18 cellular contexts compared by ENCODE assay signal in the genomic region with DNA sequence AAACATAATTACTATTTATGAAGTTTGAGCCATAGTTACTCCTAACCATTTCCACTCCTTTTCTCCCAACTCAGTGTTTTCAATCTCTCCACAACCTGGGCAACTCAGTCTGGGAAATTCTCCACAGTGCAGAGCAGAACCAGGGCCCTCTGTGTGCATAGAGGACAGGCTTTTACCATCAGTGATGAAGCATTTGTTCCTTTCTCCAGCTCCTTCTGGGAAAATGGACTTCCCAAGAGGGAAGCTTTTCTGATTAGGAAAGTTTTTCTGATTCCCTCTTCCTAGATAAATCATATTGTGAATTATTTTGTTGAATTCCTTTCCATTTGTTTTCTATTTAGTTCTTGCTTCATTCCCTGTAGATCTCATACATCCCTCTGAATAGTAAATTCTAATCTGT.
"Had no signal": no experiment of that assay in that cellular context is flagged by ENCODE, and none has a peak within 500 bp of the region (broad histone marks: within the 10 kb centered on the region; RNA-seq: fewer than 3 reads in every experiment).

No MANE protein-coding gene starts in this region.

- H3K36me3 ChIP-seq: gastrocnemius medialis, tibial nerve, vagina had no signal

- H3K9me3 Mint-ChIP-seq: activated B cell treated with CpG ODN at 0.5 μM for 24 hours; stimulated activated memory B cell treated with anti-CD40 and anti-IgM and Interleukin-4, amounts not matched to agents 10 μg/mL and 1 μg/mL and 100 μg/mL, for 72 hours had no signal

- H3K4me3 ChIP-seq: gastrocnemius medialis, mucosa of descending colon, tibial nerve, vagina had no signal

- H3K36me3 Mint-ChIP-seq: activated naive CD8-positive, alpha-beta T cell treated with anti-CD3 and anti-CD28 coated beads for 36 hours; naive thymus-derived CD8-positive, alpha-beta T cell; stimulated activated memory B cell treated with anti-CD40 and anti-IgM and Interleukin-4, amounts not matched to agents 10 μg/mL and 1 μg/mL and 100 μg/mL, for 72 hours had no signal

- H3K27ac Mint-ChIP-seq: activated B cell treated with CpG ODN at 0.5 μM for 24 hours; activated CD8-positive, alpha-beta T cell treated with anti-CD3 and anti-CD28 coated beads for 36 hours; activated naive CD8-positive, alpha-beta T cell treated with anti-CD3 and anti-CD28 coated beads for 36 hours; activated T-cell treated with anti-CD3 and anti-CD28 coated beads, Interleukin-2, amount 50 U/mL, for 72 hours; naive thymus-derived CD8-positive, alpha-beta T cell; stimulated activated memory B cell treated with anti-CD40 and anti-IgM and Interleukin-4, amounts not matched to agents 10 μg/mL and 1 μg/mL and 100 μg/mL, for 72 hours had no signal

- H3K4me3 Mint-ChIP-seq: activated B cell treated with CpG ODN at 0.5 μM for 24 hours; activated CD8-positive, alpha-beta T cell treated with anti-CD3 and anti-CD28 coated beads for 36 hours; activated naive CD8-positive, alpha-beta T cell treated with anti-CD3 and anti-CD28 coated beads for 36 hours; activated T-cell treated with anti-CD3 and anti-CD28 coated beads, Interleukin-2, amount 50 U/mL, for 72 hours; naive thymus-derived CD8-positive, alpha-beta T cell; stimulated activated memory B cell treated with anti-CD40 and anti-IgM and Interleukin-4, amounts not matched to agents 10 μg/mL and 1 μg/mL and 100 μg/mL, for 72 hours had no signal

- H3K4me1 Mint-ChIP-seq: activated B cell treated with CpG ODN at 0.5 μM for 24 hours; activated naive CD8-positive, alpha-beta T cell treated with anti-CD3 and anti-CD28 coated beads for 36 hours; naive thymus-derived CD8-positive, alpha-beta T cell; stimulated activated memory B cell treated with anti-CD40 and anti-IgM and Interleukin-4, amounts not matched to agents 10 μg/mL and 1 μg/mL and 100 μg/mL, for 72 hours had no signal

- DNase-seq: activated B cell treated with CpG ODN at 0.5 μM for 24 hours; activated CD4-positive, alpha-beta T cell treated with anti-CD3 and anti-CD28 coated beads for 48 hours; activated CD8-positive, alpha-beta T cell treated with anti-CD3 and anti-CD28 coated beads for 36 hours; activated gamma-delta T cell treated with Interleukin-2 at 50 U/mL for 16 hours; activated naive CD8-positive, alpha-beta T cell treated with anti-CD3 and anti-CD28 coated beads for 36 hours; activated T-cell treated with anti-CD3 and anti-CD28 coated beads, Interleukin-2, amount 50 U/mL, for 72 hours; gastrocnemius medialis; left colon; mammary epithelial cell; mucosa of descending colon; naive thymus-derived CD8-positive, alpha-beta T cell; nucleus accumbens; stimulated activated CD4-positive, alpha-beta T cell treated with anti-CD3 and anti-CD28 coated beads, Interleukin-2, amount 100 ng/mL, for 48 hours; SW 1271 had no signal

- H3K9me3 ChIP-seq: gastrocnemius medialis, mucosa of descending colon, tibial nerve, vagina had no signal

- H3K4me1 ChIP-seq: gastrocnemius medialis, vagina had no signal

- ATAC-seq: activated CD8-positive, alpha-beta T cell treated with anti-CD3 and anti-CD28 coated beads for 36 hours; activated T-cell treated with anti-CD3 and anti-CD28 coated beads, Interleukin-2, amount 50 U/mL, for 72 hours; gastrocnemius medialis; left colon; mucosa of descending colon; naive thymus-derived CD8-positive, alpha-beta T cell; stimulated activated memory B cell treated with anti-CD40 and anti-IgM and Interleukin-4, amounts not matched to agents 10 μg/mL and 1 μg/mL and 100 μg/mL, for 72 hours had no signal

- H3K27me3 ChIP-seq: gastrocnemius medialis, tibial nerve, vagina had no signal

- H3K27me3 Mint-ChIP-seq: activated B cell treated with CpG ODN at 0.5 μM for 24 hours; activated CD8-positive, alpha-beta T cell treated with anti-CD3 and anti-CD28 coated beads for 36 hours; activated naive CD8-positive, alpha-beta T cell treated with anti-CD3 and anti-CD28 coated beads for 36 hours; naive thymus-derived CD8-positive, alpha-beta T cell; stimulated activated memory B cell treated with anti-CD40 and anti-IgM and Interleukin-4, amounts not matched to agents 10 μg/mL and 1 μg/mL and 100 μg/mL, for 72 hours had no signal

- H3K27ac ChIP-seq: epithelial cell of prostate, vagina had no signal
